ENCODE assay signal across 8 cellular contexts in the genomic region with DNA sequence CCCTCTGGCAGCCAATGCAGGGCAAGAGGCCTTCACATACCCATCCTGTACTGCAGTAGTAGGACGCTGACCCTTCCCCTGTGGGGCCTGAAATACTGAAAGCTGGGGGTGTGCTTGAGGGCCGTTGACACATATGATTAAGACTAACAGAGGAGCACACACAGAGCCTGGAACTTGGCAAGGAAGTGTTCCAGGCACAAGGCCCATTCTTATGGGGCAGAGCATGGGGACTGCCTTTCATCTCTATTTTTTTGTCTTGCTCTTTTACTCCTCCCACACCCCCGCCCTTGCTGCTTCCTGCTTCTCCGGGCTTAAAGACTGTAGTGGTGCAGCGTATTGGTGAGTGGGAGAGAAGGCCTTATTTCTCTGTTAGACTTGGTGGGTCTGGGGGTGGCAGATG.
A peak's percentile ranks its signal among the peaks of the same experiment; 100 is the strongest.
DNase-seq lines count a peak whose midpoint lies in the region; ATAC-seq and TF ChIP-seq lines count a peak whose summit lies in the region.

No MANE protein-coding gene starts in this region.

- DNase-seq in T follicular helper cell (ENCODE audit: low read depth) (peak; percentile 14), fibroblast of the conjunctiva (ENCODE audit: low read depth) (peak; percentile 1), NCI-H526 (lab: John Stamatoyannopoulos, UW) (no peak), RWPE1 (ENCODE audit: low spot score) (no peak)
- DNase-seq in activated T-cell treated with anti-CD3 and anti-CD28 coated beads, Interleukin-2, amount 50 U/mL, for 24 hours = peak; percentile 44
- peak; percentile 43 for DNase-seq in stimulated activated CD4-positive, alpha-beta T cell treated with anti-CD3 and anti-CD28 coated beads, Interleukin-4, amount 100 ng/mL, for 24 hours
- no peak for DNase-seq in NK-92 treated with Interleukin-12 subunit alpha and Interleukin-12 subunit beta, amount 100 ng/mL, for 24 hours (lab: John Stamatoyannopoulos, UW)

- no peaks in the 10 kb centered on the region for H3K27me3 Mint-ChIP-seq in activated T-cell treated with anti-CD3 and anti-CD28 coated beads, Interleukin-2, amount 50 U/mL, for 24 hours

- POLR2A ChIA-PET in RWPE1 (lab: Yijun Ruan, JAX; ENCODE audit: low non-redundant PET) = no interaction called here

- peaks cover 3% of the 10 kb centered on the region for H3K9me3 Mint-ChIP-seq in activated T-cell treated with anti-CD3 and anti-CD28 coated beads, Interleukin-2, amount 50 U/mL, for 24 hours

- peak overlapping the region; percentile 54 for H3K4me3 Mint-ChIP-seq in activated T-cell treated with anti-CD3 and anti-CD28 coated beads, Interleukin-2, amount 50 U/mL, for 24 hours

- peak overlapping the region; percentile 88 for H3K27ac Mint-ChIP-seq in activated T-cell treated with anti-CD3 and anti-CD28 coated beads, Interleukin-2, amount 50 U/mL, for 24 hours

- ATAC-seq in HG02588 (IDR thresholded peaks at IDR 0.05; ENCODE audit: unreplicated experiment) = no peak

- peaks cover 48% of the 10 kb centered on the region for H3K4me1 Mint-ChIP-seq in activated T-cell treated with anti-CD3 and anti-CD28 coated beads, Interleukin-2, amount 50 U/mL, for 24 hours (ENCODE audit: low read depth)

- no peak for TF ChIP-seq CTCF in RWPE1 (conservative IDR thresholded peaks at IDR 0.05; ENCODE audit: low read depth)

- CTCF ChIA-PET in RWPE1 (lab: Yijun Ruan, JAX) = no interaction called here

- peaks cover 13% of the 10 kb centered on the region for H3K36me3 Mint-ChIP-seq in activated T-cell treated with anti-CD3 and anti-CD28 coated beads, Interleukin-2, amount 50 U/mL, for 24 hours (ENCODE audit: low read depth)

- no peak overlapping the region for H3K27ac ChIP-seq in RWPE1

Comparison
In these comparisons a context has a peak if more than half of its experiments do, and no peak if none do; other contexts are left out.
1. DNase-seq: peak in T follicular helper cell (single experiment), activated T-cell treated with anti-CD3 and anti-CD28 coated beads, Interleukin-2, amount 50 U/mL, for 24 hours (single experiment), fibroblast of the conjunctiva (single experiment) and stimulated activated CD4-positive, alpha-beta T cell treated with anti-CD3 and anti-CD28 coated beads, Interleukin-4, amount 100 ng/mL, for 24 hours (single experiment); none in NCI-H526 (0 of 2), NK-92 treated with Interleukin-12 subunit alpha and Interleukin-12 subunit beta, amount 100 ng/mL, for 24 hours (single experiment) and RWPE1 (single experiment).